ENCODE assay signal across 8 cellular contexts in genomic region chrX:129932792-129933321, GRCh38. TPM values are rescaled to one million over a fixed set of nuclear protein-coding genes. Genes with fewer than 3 reads are reported as not detected.
DNase-seq lines count a peak whose midpoint lies in the region; ATAC-seq and TF ChIP-seq lines count a peak whose summit lies in the region.

No MANE protein-coding gene starts in this region.

- peaks cover 0 to 5% (median 0%) of the 10 kb centered on the region in 3 donors for H3K36me3 Mint-ChIP-seq in CD8-positive, alpha-beta memory T cell

- H3K27me3 Mint-ChIP-seq in CD8-positive, alpha-beta memory T cell = peaks cover 0 to 10% of the 10 kb centered on the region in 2 donors

- peak; percentile 7 for ATAC-seq in GM21447 (IDR thresholded peaks at IDR 0.05; ENCODE audit: unreplicated experiment)

- H3K27ac ChIP-seq in CD8-positive, alpha-beta memory T cell (ENCODE audit: low read depth, low read length) = no peak overlapping the region
- peak overlapping the region; percentile 38 to 82 for H3K27ac ChIP-seq in esophagus (ENCODE audit: low read depth in 2 of 2, low read length in 1 of 2)
- H3K27ac ChIP-seq in neutrophil = peak overlapping the region; percentile 93

- no peaks in the 10 kb centered on the region for H3K9me3 ChIP-seq in CD8-positive, alpha-beta memory T cell (ENCODE audit: low read length)
- peaks cover 0 to 2% of the 10 kb centered on the region in 2 donors for H3K9me3 ChIP-seq in esophagus (ENCODE audit: control insufficient read depth in 2 of 2, insufficient read depth in 1 of 2, low read depth in 1 of 2, low read length in 1 of 2)
- H3K9me3 ChIP-seq in neutrophil = no peaks in the 10 kb centered on the region

- POLR2A ChIA-PET in CD8-positive, alpha-beta memory T cell (lab: Charles Lee) = no interaction called here

- DNase-seq in CD8-positive, alpha-beta memory T cell = no peak
- DNase-seq in RKO (ENCODE audit: low spot score) (peak; percentile 12), HPDE6-E6E7 (ENCODE audit: extremely low spot score) (no peak), GOT3 (lab: John Stamatoyannopoulos, UW) (no peak), AG08396 (ENCODE audit: low spot score) (no peak)

- 6 to 38% methylated on average over 50 of the region's 50 CpGs for WGBS in esophagus, 2 donors

- H3K4me1 Mint-ChIP-seq in CD8-positive, alpha-beta memory T cell = peaks cover 0 to 12% (median 0%) of the 10 kb centered on the region in 3 donors

- CTCF ChIA-PET in CD8-positive, alpha-beta memory T cell (lab: Charles Lee) = no interaction called here

- no peak for TF ChIP-seq CTCF in neutrophil (IDR thresholded peaks at IDR 0.05)

- H3K9me3 Mint-ChIP-seq in CD8-positive, alpha-beta memory T cell = peaks cover 0 to 3% (median 0%) of the 10 kb centered on the region in 5 donors

- peak overlapping the region in 5 of 7 donors; percentile 11 to 86 (median 67) for H3K4me3 Mint-ChIP-seq in CD8-positive, alpha-beta memory T cell

- H3K36me3 ChIP-seq in CD8-positive, alpha-beta memory T cell (ENCODE audit: insufficient read depth, low read length) = no peaks in the 10 kb centered on the region
- H3K36me3 ChIP-seq in esophagus (ENCODE audit: control insufficient read depth in 2 of 2, insufficient read depth in 2 of 2, low read length in 1 of 2) (no peaks in the 10 kb centered on the region), neutrophil (no peaks in the 10 kb centered on the region)

- H3K27me3 ChIP-seq in CD8-positive, alpha-beta memory T cell (ENCODE audit: insufficient read depth, low read length, poor library complexity, severe bottlenecking) = no peaks in the 10 kb centered on the region
- H3K27me3 ChIP-seq in esophagus (ENCODE audit: control insufficient read depth in 1 of 2, insufficient read depth in 2 of 2, low read length in 2 of 2) (no peaks in the 10 kb centered on the region), neutrophil (peaks cover 8% of the 10 kb centered on the region)

- H3K27ac Mint-ChIP-seq in CD8-positive, alpha-beta memory T cell = no peak overlapping the region

- H3K4me1 ChIP-seq in CD8-positive, alpha-beta memory T cell (ENCODE audit: insufficient read depth, low read length) = no peaks in the 10 kb centered on the region
- no peaks in the 10 kb centered on the region for H3K4me1 ChIP-seq in esophagus (ENCODE audit: control insufficient read depth in 2 of 2, insufficient read depth in 2 of 2, low read length in 1 of 2)
- H3K4me1 ChIP-seq in neutrophil (ENCODE audit: control insufficient read depth in 1 of 2, insufficient read depth in 1 of 2, low read depth in 1 of 2, low read length in 1 of 2) = peaks cover 8 to 10% of the 10 kb centered on the region in 2 experiments

- H3K4me3 ChIP-seq in CD8-positive, alpha-beta memory T cell (ENCODE audit: low read length) = no peak overlapping the region
- H3K4me3 ChIP-seq in esophagus (ENCODE audit: low read depth in 1 of 2, low read length in 2 of 2) (peak overlapping the region; percentile 45 to 48), neutrophil (ENCODE audit: low read depth in 1 of 2, low read length in 1 of 2) (peak overlapping the region; percentile 61 to 63)

RNA-seq across cellular contexts. Expression of gene UTP14A, which starts 26.9 kb away (rescaled TPM):
- total RNA-seq in CD8-positive, alpha-beta memory T cell = 10 to 100 TPM; 62.1 to 66.8 TPM
- polyA plus RNA-seq in CD8-positive, alpha-beta memory T cell = 12.5 TPM
- 10 to 100 TPM in 1 of 2 donors, 1 to 10 TPM in 1; 8.3 to 14.1 TPM for polyA plus RNA-seq in esophagus

RNA-seq across cellular contexts. Expression of gene BCORL1, which starts 49.6 kb away (rescaled TPM):
- 10 to 100 TPM; 10.7 to 12.1 TPM for total RNA-seq in CD8-positive, alpha-beta memory T cell
- polyA plus RNA-seq in CD8-positive, alpha-beta memory T cell = 2.7 TPM
- 1 to 10 TPM; 1.0 to 1.7 TPM for polyA plus RNA-seq in esophagus
